Comparison of ENCODE assay signal across 18 cellular contexts in the genomic region with DNA sequence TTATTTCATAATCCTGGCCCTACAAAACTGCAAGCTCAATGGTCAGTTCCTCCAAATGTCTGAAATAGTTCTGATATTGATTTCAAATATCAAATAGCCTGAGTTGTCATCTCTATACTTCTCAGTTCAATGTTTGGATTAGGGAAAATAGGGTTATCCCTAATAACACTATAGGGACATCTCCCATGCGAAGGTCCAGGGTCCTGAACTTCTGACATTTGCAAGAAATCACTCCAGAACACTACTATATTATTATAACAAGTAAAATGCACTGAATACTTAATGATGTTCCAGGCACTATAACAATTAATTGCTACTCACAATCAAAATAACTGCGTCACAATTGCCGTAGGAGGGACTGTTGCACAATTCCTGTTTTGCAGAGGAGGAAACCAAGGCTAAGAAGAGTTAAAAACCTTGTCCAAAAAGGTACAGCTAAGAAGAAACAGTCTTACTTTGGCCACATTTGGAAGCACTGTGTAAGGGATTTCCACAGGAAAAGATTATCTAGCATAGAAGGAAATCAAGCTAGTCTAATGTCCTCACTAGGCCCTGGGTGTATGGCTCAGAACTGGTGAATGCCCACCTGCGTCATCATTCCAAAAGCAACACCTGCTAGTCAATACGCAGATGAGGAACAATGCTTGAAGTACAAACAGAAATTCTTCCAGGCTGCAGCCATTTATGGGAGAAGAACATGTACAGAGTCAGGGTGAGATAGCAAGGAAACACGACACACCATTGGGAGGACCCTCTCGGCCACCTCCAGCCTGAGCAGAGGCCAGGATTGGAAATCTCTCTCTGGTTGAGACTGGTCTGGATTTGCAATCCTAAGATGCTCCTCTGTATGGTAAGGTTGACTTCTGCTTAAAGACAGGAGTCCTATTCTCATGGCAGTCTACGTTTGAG. TPM values are rescaled to one million over a fixed set of nuclear protein-coding genes. Genes with fewer than 3 reads are reported as not detected.
DNase-seq lines count a peak whose midpoint lies in the region; ATAC-seq, FAIRE-seq and TF ChIP-seq lines count a peak whose summit lies in the region.
"Had no signal": no experiment of that assay in that cellular context is flagged by ENCODE, and none has a peak within 500 bp of the region (broad histone marks: within the 10 kb centered on the region; RNA-seq: fewer than 3 reads in every experiment).

No MANE protein-coding gene starts in this region.

- no peak for FAIRE-seq in A549 (lab: Jason Lieb, UNC)
- FAIRE-seq: D721Med had no signal

- H3K27me3 ChIP-seq in HCT116 (ENCODE audit: insufficient read depth, low read length) = no peaks in the 10 kb centered on the region
- H3K27me3 ChIP-seq in psoas muscle (ENCODE audit: insufficient read depth in 3 of 3, low read length in 2 of 3) = no peaks in the 10 kb centered on the region
- H3K27me3 ChIP-seq: Peyer's patch had no signal

- TF ChIP-seq CTCF in A549 (IDR thresholded peaks at IDR 0.05) (no peak), HCT116 (IDR thresholded peaks at IDR 0.05 in 2 of 3, conservative IDR thresholded peaks at IDR 0.05 in 1 of 3; ENCODE audit: borderline replicate concordance in 1 of 3, insufficient read depth in 1 of 3, low read depth in 2 of 3, low read length in 2 of 3) (no peak), psoas muscle (IDR thresholded peaks at IDR 0.05) (no peak)

- TF ChIP-seq POLR2A in A549 (IDR thresholded peaks at IDR 0.05; ENCODE audit: low read length) = no peak
- TF ChIP-seq POLR2A in HCT116 (IDR thresholded peaks at IDR 0.05; ENCODE audit: borderline replicate concordance, extremely low read depth, insufficient read depth, insufficient read length) = no peak

- no peak overlapping the region for H2AFZ ChIP-seq in HCT116 (ENCODE audit: low read depth, low read length, poor library complexity, severe bottlenecking)
- H2AFZ ChIP-seq: GM23248 had no signal

- no TSS peak for BruUV-seq in HCT116 (replicated peaks; lab: Mats Ljungman, UMichigan)

- TF ChIP-seq RAD21 in A549 (conservative IDR thresholded peaks at IDR 0.05 in 1 of 2, IDR thresholded peaks at IDR 0.05 in 1 of 2) = no peak
- no peak for TF ChIP-seq RAD21 in HCT116 (IDR thresholded peaks at IDR 0.05; ENCODE audit: low read depth)

- no peaks in the 10 kb centered on the region for H4K20me1 ChIP-seq in HCT116 (ENCODE audit: insufficient read depth)

- no peak overlapping the region for H3K4me2 ChIP-seq in A549
- H3K4me2 ChIP-seq in HCT116 (ENCODE audit: low read length) = no peak overlapping the region

- no peaks in the 10 kb centered on the region for H3K9me2 ChIP-seq in HCT116 (ENCODE audit: insufficient read depth)

- H3K27ac ChIP-seq in A549 (no peak overlapping the region; a peak in 1 of 6 replicates), HCT116 (ENCODE audit: low read depth, low read length) (no peak overlapping the region), psoas muscle (peak overlapping the region; percentile 49)
- H3K27ac ChIP-seq: GM23248, Peyer's patch had no signal

- RAD21 ChIA-PET in HCT116 (lab: Charles Lee; ENCODE audit: low non-redundant PET in 1 of 2, low total read pairs in 2 of 2, uncharacterized antibody in 2 of 2, unreplicated experiment in 2 of 2) = no interaction called here

- H3K4me1 ChIP-seq in A549 = peaks cover 62% of the 10 kb centered on the region
- H3K4me1 ChIP-seq in HCT116 (ENCODE audit: control insufficient read depth in 1 of 2, insufficient read depth in 2 of 2, low read length in 2 of 2) = peaks cover 11 to 18% of the 10 kb centered on the region in 2 experiments; a peak in 3 of 4 replicates
- no peaks in the 10 kb centered on the region for H3K4me1 ChIP-seq in psoas muscle

- CTCF ChIA-PET in A549 (lab: Yijun Ruan, JAX) = interaction anchor here (1.4 to 1.5 kb wide), 2 partner anchors 9 to 13 kb away, joined by 3 read pairs; no protein-coding TSS in a partner anchor
- CTCF ChIA-PET in HCT116 (lab: Charles Lee) = no interaction called here

- H3K9me3 ChIP-seq in A549 (no peaks in the 10 kb centered on the region; the same call in 2 of the 3 replicates), HCT116 (ENCODE audit: control insufficient read depth in 1 of 2, insufficient read depth in 1 of 2, low read depth in 1 of 2, low read length in 2 of 2) (no peaks in the 10 kb centered on the region), psoas muscle (no peaks in the 10 kb centered on the region)
- H3K9me3 ChIP-seq: Peyer's patch had no signal

- POLR2A ChIA-PET in A549 (lab: Yijun Ruan, JAX) (no interaction called here), HCT116 (lab: Charles Lee) (no interaction called here)

- intact Hi-C loops in HCT116 (cut with micrococcal nuclease) (no loop called here), psoas muscle (cut with DNase I) (no loop called here)

- no peak overlapping the region for H3K9ac ChIP-seq in HCT116 (ENCODE audit: low read length)
- H3K9ac ChIP-seq: GM23248 had no signal

- no peak overlapping the region for H3K4me3 ChIP-seq in A549
- no peak overlapping the region for H3K4me3 ChIP-seq in HCT116 (replicated peaks in 1 of 2; ENCODE audit: low read depth in 1 of 2, low read length in 2 of 2)
- no peak overlapping the region for H3K4me3 ChIP-seq in psoas muscle
- H3K4me3 ChIP-seq: GM23248, Peyer's patch had no signal

- H3K36me3 ChIP-seq in HCT116 (ENCODE audit: control insufficient read depth in 1 of 2, insufficient read depth in 2 of 2, low read length in 2 of 2) (no peaks in the 10 kb centered on the region), psoas muscle (ENCODE audit: insufficient read depth in 1 of 2, low read depth in 1 of 2) (no peaks in the 10 kb centered on the region)
- H3K36me3 ChIP-seq: Peyer's patch had no signal

- H3K79me2 ChIP-seq in HCT116 (ENCODE audit: insufficient read depth, low read length) = no peaks in the 10 kb centered on the region

- no peak for ATAC-seq in A549
- ATAC-seq in HCT116 = no peak
- peak in 1 of 4 donors; percentile 30 for ATAC-seq in psoas muscle

- WGBS in A549 (ENCODE audit: missing lambda C conversion rate) = 92% methylated on average over 8 of the region's 8 CpGs
- 75 to 80% (median 78%) methylated on average over 8 of the region's 8 CpGs for WGBS in psoas muscle, 3 donors

- no peak for DNase-seq in A549 (ENCODE audit: low read depth in 1 of 2, low spot score in 1 of 2)
- DNase-seq in HCT116 (ENCODE audit: low read depth, low spot score) = no peak
- DNase-seq in dermis blood vessel endothelial cell = peak; percentile 45
- no peak for DNase-seq in psoas muscle
- DNase-seq in NCI-H524 treated with DMSO at 0.1 percent for 48 hours (lab: John Stamatoyannopoulos, UW) = no peak
- DNase-seq in NCI-H1694 (lab: John Stamatoyannopoulos, UW) = no peak
- DNase-seq in stimulated activated CD4-positive, alpha-beta T cell treated with anti-CD3 and anti-CD28 coated beads, Interleukin-4, amount 100 ng/mL, for 1 hour = no peak
- DNase-seq: CD4-positive, alpha-beta memory T cell; DND-41; GF-D8; GM23248; KBM-7; NCI-H1048; NCI-H187; NCI-H446 treated with DMSO at 0.1 percent for 48 hours; NCI-H774; Peyer's patch had no signal

- TF ChIP-seq EP300 in A549 (IDR thresholded peaks at IDR 0.05) = no peak

TF ChIP-seq in HCT116, 20 proteins besides CTCF, POLR2A, EP300 and RAD21:
- no peak for TF ChIP-seq ELF1 (IDR thresholded peaks at IDR 0.05; ENCODE audit: borderline replicate concordance, low read depth)
- no peak for TF ChIP-seq SP1 (IDR thresholded peaks at IDR 0.05; ENCODE audit: low read depth)
- TF ChIP-seq, protein P1, sequence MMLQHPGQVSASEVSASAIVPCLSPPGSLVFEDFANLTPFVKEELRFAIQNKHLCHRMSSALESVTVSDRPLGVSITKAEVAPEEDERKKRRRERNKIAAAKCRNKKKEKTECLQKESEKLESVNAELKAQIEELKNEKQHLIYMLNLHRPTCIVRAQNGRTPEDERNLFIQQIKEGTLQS (IDR thresholded peaks at IDR 0.05) = no peak
- TF ChIP-seq, protein P2, sequence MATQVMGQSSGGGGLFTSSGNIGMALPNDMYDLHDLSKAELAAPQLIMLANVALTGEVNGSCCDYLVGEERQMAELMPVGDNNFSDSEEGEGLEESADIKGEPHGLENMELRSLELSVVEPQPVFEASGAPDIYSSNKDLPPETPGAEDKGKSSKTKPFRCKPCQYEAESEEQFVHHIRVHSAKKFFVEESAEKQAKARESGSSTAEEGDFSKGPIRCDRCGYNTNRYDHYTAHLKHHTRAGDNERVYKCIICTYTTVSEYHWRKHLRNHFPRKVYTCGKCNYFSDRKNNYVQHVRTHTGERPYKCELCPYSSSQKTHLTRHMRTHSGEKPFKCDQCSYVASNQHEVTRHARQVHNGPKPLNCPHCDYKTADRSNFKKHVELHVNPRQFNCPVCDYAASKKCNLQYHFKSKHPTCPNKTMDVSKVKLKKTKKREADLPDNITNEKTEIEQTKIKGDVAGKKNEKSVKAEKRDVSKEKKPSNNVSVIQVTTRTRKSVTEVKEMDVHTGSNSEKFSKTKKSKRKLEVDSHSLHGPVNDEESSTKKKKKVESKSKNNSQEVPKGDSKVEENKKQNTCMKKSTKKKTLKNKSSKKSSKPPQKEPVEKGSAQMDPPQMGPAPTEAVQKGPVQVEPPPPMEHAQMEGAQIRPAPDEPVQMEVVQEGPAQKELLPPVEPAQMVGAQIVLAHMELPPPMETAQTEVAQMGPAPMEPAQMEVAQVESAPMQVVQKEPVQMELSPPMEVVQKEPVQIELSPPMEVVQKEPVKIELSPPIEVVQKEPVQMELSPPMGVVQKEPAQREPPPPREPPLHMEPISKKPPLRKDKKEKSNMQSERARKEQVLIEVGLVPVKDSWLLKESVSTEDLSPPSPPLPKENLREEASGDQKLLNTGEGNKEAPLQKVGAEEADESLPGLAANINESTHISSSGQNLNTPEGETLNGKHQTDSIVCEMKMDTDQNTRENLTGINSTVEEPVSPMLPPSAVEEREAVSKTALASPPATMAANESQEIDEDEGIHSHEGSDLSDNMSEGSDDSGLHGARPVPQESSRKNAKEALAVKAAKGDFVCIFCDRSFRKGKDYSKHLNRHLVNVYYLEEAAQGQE (IDR thresholded peaks at IDR 0.05; ENCODE audit: low read depth) = peak; percentile 13; the same call in 1 of the 2 replicates
- no peak for TF ChIP-seq SRF (IDR thresholded peaks at IDR 0.05; ENCODE audit: low read depth)
- no peak for TF ChIP-seq ZNF274 (IDR thresholded peaks at IDR 0.05; ENCODE audit: low read depth, low read length)
- TF ChIP-seq, protein P3, sequence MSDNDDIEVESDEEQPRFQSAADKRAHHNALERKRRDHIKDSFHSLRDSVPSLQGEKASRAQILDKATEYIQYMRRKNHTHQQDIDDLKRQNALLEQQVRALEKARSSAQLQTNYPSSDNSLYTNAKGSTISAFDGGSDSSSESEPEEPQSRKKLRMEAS (IDR thresholded peaks at IDR 0.05) = no peak

RNA-seq across cellular contexts. Expression of a gene that starts 48.3 kb away (rescaled TPM):
- polyA plus RNA-seq in A549 (2011; rRNA removed) (70.2 and 77.8 TPM in 2 replicates), A549 (2017; fragmentation: RNase III; extraction: RNeasy Plus Mini Kit Qiagen cat#74134 plus additional on column Dnase treatment) (21.4 to 23.2 TPM (median 22.0 TPM) in 3 replicates), psoas muscle (10 to 100 TPM; 15.4 to 17.2 (median 16.5) TPM)
- polyA plus RNA-seq in A549 (2012; cell fraction: cytosol; rRNA removed) = 11.6 and 14.7 TPM in 2 replicates
- 9.7 and 12.1 TPM in 2 replicates for polyA plus RNA-seq in A549 (2012; cell fraction: nucleus; rRNA removed)
- polyA minus RNA-seq in A549 (2011; rRNA and poly(A)+ RNA removed) = 114 and 167 TPM in 2 replicates
- total RNA-seq in HCT116 (2021; ENCODE audit: unreplicated experiment) (96.2 TPM), dermis blood vessel endothelial cell (141 and 159 TPM in 2 replicates), psoas muscle (100 to 1,000 TPM in 2 of 4 donors, 10 to 100 TPM in 2; 21.8 to 183 (median 66.8) TPM)
- polyA plus RNA-seq in HCT116 (2012) = 35.7 and 41.2 TPM in 2 replicates
